Comparison of ENCODE assay signal across 9 cellular contexts in genomic region chr12:56521590-56522371, GRCh38. TPM values are rescaled to one million over a fixed set of nuclear protein-coding genes. Genes with fewer than 3 reads are reported as not detected.
A peak's percentile ranks its signal among the peaks of the same experiment; 100 is the strongest.
DNase-seq lines count a peak whose midpoint lies in the region; ATAC-seq and TF ChIP-seq lines count a peak whose summit lies in the region.
"Had no signal": no experiment of that assay in that cellular context is flagged by ENCODE, and none has a peak within 500 bp of the region (broad histone marks: within the 10 kb centered on the region; RNA-seq: fewer than 3 reads in every experiment).

Gene RBMS2, plus strand, starts transcription at chr12:56521820. Its CDS starts 204 bp downstream, at chr12:56522024.

- ATAC-seq in T-cell (replicated peaks in 1 of 4) (peak; percentile 69 to 97 (median 83)), body of pancreas (peak; percentile 95)

- H2AFZ ChIP-seq in hepatocyte: peak within 1 kb of the TSS; percentile 77

- H3K27ac Mint-ChIP-seq in T-cell: peak within 1 kb of the TSS; percentile 66 to 70

- TF ChIP-seq POLR2A in body of pancreas (IDR thresholded peaks at IDR 0.05): peak in 1 of 3 donors; percentile 40

- H3K9me3 ChIP-seq in body of pancreas: no peaks in the 10 kb centered on the region
- H3K9me3 ChIP-seq in hepatocyte (ENCODE audit: low read depth): no peaks in the 10 kb centered on the region

- CTCF ChIA-PET in T-cell (lab: Charles Lee): interaction anchor here (0.6 to 1.6 kb wide), 27 partner anchors 9 to 685 kb away, joined by 3 to 10 read pairs (median 4); partner anchors contain the start of genes PTGES3 (in 1 of the 2) and RNF41 (in 1 of the 2)

- H3K4me3 ChIP-seq in body of pancreas (peak within 1 kb of the TSS; percentile 8 to 46), hepatocyte (peak within 1 kb of the TSS; percentile 67)

- H3K79me2 ChIP-seq in hepatocyte: peaks cover 43% of the 10 kb centered on the region

- 1 to 2% methylated on average over 14 to 15 of the region's 15 CpGs for WGBS in body of pancreas, 2 donors
- 2% methylated on average over 11 of the region's 15 CpGs for WGBS in hepatocyte (ENCODE audit: low lambda C conversion rate, missing lambda C conversion rate)

- H3K4me1 Mint-ChIP-seq in T-cell: peaks cover 27 to 33% (median 31%) of the 10 kb centered on the region in 3 donors

- no peaks in the 10 kb centered on the region for H4K20me1 ChIP-seq in hepatocyte (ENCODE audit: insufficient read depth, poor library complexity, severe bottlenecking)

- H3K27me3 ChIP-seq in body of pancreas: no peaks in the 10 kb centered on the region
- H3K27me3 ChIP-seq in hepatocyte: no peaks in the 10 kb centered on the region

- no peaks in the 10 kb centered on the region for H3K36me3 ChIP-seq in body of pancreas (replicated peaks in 1 of 2; ENCODE audit: insufficient read depth in 1 of 2, low read depth in 2 of 2)
- no peaks in the 10 kb centered on the region for H3K36me3 ChIP-seq in hepatocyte (replicated peaks; ENCODE audit: insufficient read depth, low read depth)

- H3K9me2 ChIP-seq in hepatocyte (replicated peaks; ENCODE audit: insufficient read depth): no peaks in the 10 kb centered on the region

- intact Hi-C loops in body of pancreas (cut with DNase I) (no loop called here), posterior cingulate gyrus (cut with DNase I) (no loop called here)

- H3K4me1 ChIP-seq in body of pancreas (peaks cover 14% of the 10 kb centered on the region), hepatocyte (ENCODE audit: insufficient read depth) (peaks cover 23% of the 10 kb centered on the region)

- POLR2A ChIA-PET in T-cell (lab: Charles Lee): interaction anchor here (0.6 to 1.6 kb wide), 6 partner anchors 13 to 167 kb away, joined by 3 to 12 read pairs (median 6); partner anchors contain the start of gene PTGES3 (in 1 of the 2)

- H3K27ac ChIP-seq in body of pancreas (peak within 1 kb of the TSS; percentile 66 to 91 (median 86)), hepatocyte (peak within 1 kb of the TSS; percentile 96)
- H3K27ac ChIP-seq: C4-2B had no signal

- peak within 1 kb of the TSS; percentile 71 to 80 (median 76) for H3K4me3 Mint-ChIP-seq in T-cell

- no peak for TF ChIP-seq CTCF in body of pancreas (IDR thresholded peaks at IDR 0.05)
- TF ChIP-seq CTCF in hepatocyte (IDR thresholded peaks at IDR 0.05; ENCODE audit: poor library complexity): no peak

- no peaks in the 10 kb centered on the region for H3K36me3 Mint-ChIP-seq in T-cell

- no peaks in the 10 kb centered on the region for H3K9me3 Mint-ChIP-seq in T-cell

- DNase-seq in NCI-H1694 treated with DMSO at 0.1 percent for 48 hours (lab: John Stamatoyannopoulos, UW) (peak; percentile 4), NCI-H1694 (lab: John Stamatoyannopoulos, UW) (no peak), NCI-H1105 treated with DMSO at 0.1 percent for 48 hours (lab: John Stamatoyannopoulos, UW) (peak; percentile 62), T-cell (peak in 31 of 34 experiments; percentile 15 to 62 (median 35)), body of pancreas (peak; percentile 75 to 89 (median 82)), hepatocyte (ENCODE audit: low spot score) (peak; percentile 93), posterior cingulate gyrus (peak; percentile 45 to 94 (median 66)), KG1 (lab: John Stamatoyannopoulos, UW) (no peak)

- no peaks in the 10 kb centered on the region for H3K27me3 Mint-ChIP-seq in T-cell

- peak within 1 kb of the TSS; percentile 85 for H3K4me2 ChIP-seq in hepatocyte

RNA-seq across cellular contexts. Expression of gene RBMS2, which starts in this region (rescaled TPM):
- total RNA-seq in T-cell (1 to 10 TPM in 4 of 5 donors, under 1 TPM in 1; 0.99 to 8.3 (median 4.1) TPM), body of pancreas (10 to 100 TPM in 1 of 2 donors, 1 to 10 TPM in 1; 9.6 to 18.9 TPM), hepatocyte (14.6 and 15.2 TPM in 2 replicates)
- polyA plus RNA-seq in hepatocyte: 15.9 and 18.8 TPM in 2 replicates

Comparison
In these comparisons a context has a peak if more than half of its experiments do, and no peak if none do; other contexts are left out.
1. DNase-seq: peak in NCI-H1694 treated with DMSO at 0.1 percent for 48 hours (single experiment), NCI-H1105 treated with DMSO at 0.1 percent for 48 hours (single experiment), T-cell (31 of 34), body of pancreas (4 of 4), hepatocyte (single experiment) and posterior cingulate gyrus (10 of 10); none in NCI-H1694 (single experiment) and KG1 (single experiment).